8 cellular contexts compared by ENCODE assay signal in the genomic region with DNA sequence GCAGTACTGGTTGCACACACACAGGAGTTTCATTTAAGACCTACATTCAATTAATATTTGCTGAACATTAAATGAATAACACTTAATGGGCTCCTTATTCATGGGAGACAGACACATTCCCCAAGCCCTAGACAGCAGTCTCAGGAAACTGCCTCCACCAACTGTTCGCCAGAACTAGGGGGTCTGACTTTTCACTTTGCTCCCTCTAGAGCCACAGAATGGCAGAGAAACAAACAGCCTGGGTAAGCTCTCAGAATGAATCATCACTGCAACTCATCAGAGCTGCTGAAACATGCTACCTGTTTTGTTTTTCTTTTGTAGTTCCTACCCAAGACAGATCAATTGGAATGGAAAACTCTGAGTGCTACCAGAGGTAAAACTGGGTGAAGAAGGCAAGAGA. TPM values are rescaled to one million over a fixed set of nuclear protein-coding genes. Genes with fewer than 3 reads are reported as not detected.
DNase-seq lines count a peak whose midpoint lies in the region; ATAC-seq, FAIRE-seq and TF ChIP-seq lines count a peak whose summit lies in the region.

No MANE protein-coding gene starts in this region.

- POLR2A ChIA-PET in activated CD4-positive, alpha-beta T cell treated with anti-CD3 and anti-CD28 coated beads for 36 hours (lab: Charles Lee), result interaction anchor here (1.2 kb wide), 1 partner anchor 8 kb away, joined by 4 read pairs; no protein-coding TSS in a partner anchor
- POLR2A ChIA-PET in endothelial cell of umbilical vein (lab: Charles Lee), result interaction anchor here (3.8 kb wide), 1 partner anchor 30 kb away, joined by 16 read pairs; no protein-coding TSS in a partner anchor
- POLR2A ChIA-PET in Caco-2 (lab: Charles Lee), result interaction anchor here (1.1 kb wide), 1 partner anchor 32 kb away, joined by 4 read pairs; no protein-coding TSS in a partner anchor

- H2BK5ac ChIP-seq in mesendoderm (ENCODE audit: low read length), result no peak overlapping the region

- peaks cover 34% of the 10 kb centered on the region for H3K36me3 Mint-ChIP-seq in activated CD4-positive, alpha-beta T cell treated with anti-CD3 and anti-CD28 coated beads for 36 hours (ENCODE audit: low read depth)
- peaks cover 8% of the 10 kb centered on the region for H3K36me3 Mint-ChIP-seq in Caco-2 (ENCODE audit: insufficient read depth, unreplicated experiment)

- no peak overlapping the region for H4K8ac ChIP-seq in mesendoderm (ENCODE audit: low read depth, low read length)

- no peak for TF ChIP-seq POLR2A in endothelial cell of umbilical vein (IDR thresholded peaks at IDR 0.05; ENCODE audit: low read depth, low read length)
- no peak for TF ChIP-seq POLR2A in stomach (IDR thresholded peaks at IDR 0.05)

- H3K79me1 ChIP-seq in mesendoderm (ENCODE audit: low read length), result no peaks in the 10 kb centered on the region

- TF ChIP-seq CTCF in endothelial cell of umbilical vein (IDR thresholded peaks at IDR 0.05; ENCODE audit: extremely low read depth in 1 of 2, insufficient read depth in 1 of 2, low read depth in 1 of 2, low read length in 2 of 2), result peak; percentile 16 to 23
- TF ChIP-seq CTCF in stomach (IDR thresholded peaks at IDR 0.05), result no peak
- no peak for TF ChIP-seq CTCF in Caco-2 (IDR thresholded peaks at IDR 0.05; ENCODE audit: insufficient read depth in 1 of 2, low read depth in 1 of 2, low read length in 1 of 2, severe bottlenecking in 1 of 2, unreplicated experiment in 1 of 2)

- no peak overlapping the region for H3K4ac ChIP-seq in mesendoderm (ENCODE audit: low read depth, low read length)

- H3K9me3 ChIP-seq in endothelial cell of umbilical vein (replicated peaks; ENCODE audit: control insufficient read depth, insufficient read depth, low read length) (no peaks in the 10 kb centered on the region), stomach (no peaks in the 10 kb centered on the region), Caco-2 (no peaks in the 10 kb centered on the region)

- FAIRE-seq in endothelial cell of umbilical vein (lab: Jason Lieb, UNC), result peak; percentile 94

- peak overlapping the region; percentile 89 for H3K9ac ChIP-seq in endothelial cell of umbilical vein (replicated peaks; ENCODE audit: extremely low read depth, insufficient read depth, low read length)
- H3K9ac ChIP-seq in mesendoderm (ENCODE audit: low read length), result no peak overlapping the region

- H3K27ac ChIP-seq in endothelial cell of umbilical vein (ENCODE audit: insufficient read depth, low read depth, low read length), result peak overlapping the region; percentile 98
- H3K27ac ChIP-seq in stomach, result peak overlapping the region in 4 of 5 donors; percentile 47 to 83 (median 76)
- no peak overlapping the region for H3K27ac ChIP-seq in mesendoderm (ENCODE audit: low read depth, low read length)

- H3K36me3 ChIP-seq in endothelial cell of umbilical vein (ENCODE audit: control insufficient read depth in 2 of 2, extremely low read depth in 1 of 2, insufficient read depth in 2 of 2, low read length in 2 of 2) (peaks cover 0 to 2% of the 10 kb centered on the region in 2 experiments), stomach (peaks cover 0 to 38% (median 35%) of the 10 kb centered on the region in 4 donors), Caco-2 (ENCODE audit: control insufficient read depth, insufficient read depth, low read length) (0 out of 2 replicates have a peak, but pooled peaks cover 1% of the 10 kb centered on the region), mesendoderm (ENCODE audit: control insufficient read depth, insufficient read depth, low read length) (no peaks in the 10 kb centered on the region)

- H3K4me1 Mint-ChIP-seq in activated CD4-positive, alpha-beta T cell treated with anti-CD3 and anti-CD28 coated beads for 36 hours, result peaks cover 40% of the 10 kb centered on the region
- no peaks in the 10 kb centered on the region for H3K4me1 Mint-ChIP-seq in Caco-2 (ENCODE audit: low read depth, unreplicated experiment)

- 45 to 90% (median 67%) methylated on average over 1 of the region's 1 CpG for WGBS in stomach, 5 donors
- no CpG with 5 or more reads among the region's 1 CpG for WGBS in mesendoderm (ENCODE audit: extremely low coverage, insufficient coverage, low lambda C conversion rate)

- no peak overlapping the region for H2AK5ac ChIP-seq in mesendoderm (ENCODE audit: low read length)

- intact Hi-C loops in activated CD4-positive, alpha-beta T cell treated with anti-CD3 and anti-CD28 coated beads for 36 hours (cut with DNase I, micrococcal nuclease), result loop anchor here (1.0 to 2.0 kb wide), 2 partner anchors 8 to 31 kb away; no protein-coding TSS in a partner anchor
- intact Hi-C loops in endothelial cell of umbilical vein (cut with micrococcal nuclease), result no loop called here
- intact Hi-C loops in stomach (cut with DNase I; ENCODE audit: low total_unique reads), result no loop called here
- intact Hi-C loops in Caco-2 (cut with micrococcal nuclease; ENCODE audit: unreplicated experiment), result no loop called here

- no peak overlapping the region for H2AFZ ChIP-seq in endothelial cell of umbilical vein (ENCODE audit: low read depth, low read length)

- H3K9me3 Mint-ChIP-seq in activated CD4-positive, alpha-beta T cell treated with anti-CD3 and anti-CD28 coated beads for 36 hours (ENCODE audit: low read depth), result no peaks in the 10 kb centered on the region
- no peaks in the 10 kb centered on the region for H3K9me3 Mint-ChIP-seq in Caco-2 (ENCODE audit: unreplicated experiment)

- CTCF ChIA-PET in activated CD4-positive, alpha-beta T cell treated with anti-CD3 and anti-CD28 coated beads for 36 hours (lab: Charles Lee), result interaction anchor here (0.9 to 13.9 kb wide), 13 partner anchors 8 to 377 kb away, joined by 3 to 219 read pairs (median 6); a partner anchor contains a TSS
- CTCF ChIA-PET in endothelial cell of umbilical vein (lab: Charles Lee) (interaction anchor here (1.3 to 5.3 kb wide), 12 partner anchors 9 to 377 kb away, joined by 3 to 57 read pairs (median 8); a partner anchor contains a TSS), Caco-2 (lab: Charles Lee) (interaction anchor here (1.5 to 2.2 kb wide), 3 partner anchors 9 to 59 kb away, joined by 3 to 14 read pairs (median 7); no protein-coding TSS in a partner anchor)

- dilution Hi-C loops in endothelial cell of umbilical vein (cut with MboI; ENCODE audit: extremely low pct_ligation_motif_present, low sequenced_read_pairs), result no loop called here

- peak overlapping the region; percentile 83 for H3K27ac Mint-ChIP-seq in activated CD4-positive, alpha-beta T cell treated with anti-CD3 and anti-CD28 coated beads for 36 hours
- H3K27ac Mint-ChIP-seq in Caco-2 (ENCODE audit: unreplicated experiment), result no peak overlapping the region

- H3K79me2 ChIP-seq in endothelial cell of umbilical vein (ENCODE audit: control insufficient read depth, insufficient read depth, low read length) (no peaks in the 10 kb centered on the region), mesendoderm (ENCODE audit: control insufficient read depth, insufficient read depth, low read length) (no peaks in the 10 kb centered on the region)

- no peak for TF ChIP-seq EP300 in stomach (IDR thresholded peaks at IDR 0.05)

- no peak overlapping the region for H3K18ac ChIP-seq in mesendoderm (ENCODE audit: low read length)

- no peaks in the 10 kb centered on the region for H3K9me1 ChIP-seq in endothelial cell of umbilical vein (replicated peaks; ENCODE audit: control insufficient read depth, extremely low read depth, insufficient read depth, low read length)

- no peak overlapping the region for H2BK15ac ChIP-seq in mesendoderm (replicated peaks; ENCODE audit: low read depth)

- no TSS peak for BruUV-seq in endothelial cell of umbilical vein (replicated peaks; lab: Mats Ljungman, UMichigan)
- BruUV-seq in Caco-2 (replicated peaks; lab: Mats Ljungman, UMichigan), result no TSS peak

- peak overlapping the region in 1 of 3 experiments; percentile 12 for H3K4me3 ChIP-seq in endothelial cell of umbilical vein (replicated peaks in 1 of 3; ENCODE audit: insufficient read depth in 1 of 3, low read depth in 1 of 3, low read length in 3 of 3)
- H3K4me3 ChIP-seq in stomach, result no peak overlapping the region
- H3K4me3 ChIP-seq in Caco-2 (ENCODE audit: low read depth, low read length), result no peak overlapping the region
- no peak overlapping the region for H3K4me3 ChIP-seq in mesendoderm (ENCODE audit: low read length)

- no peaks in the 10 kb centered on the region for H3K27me3 Mint-ChIP-seq in activated CD4-positive, alpha-beta T cell treated with anti-CD3 and anti-CD28 coated beads for 36 hours
- no peaks in the 10 kb centered on the region for H3K27me3 Mint-ChIP-seq in Caco-2 (ENCODE audit: insufficient read depth, unreplicated experiment)

- no peaks in the 10 kb centered on the region for H3K27me3 ChIP-seq in endothelial cell of umbilical vein (ENCODE audit: control insufficient read depth in 2 of 2, insufficient read depth in 2 of 2, low read length in 2 of 2)
- H3K27me3 ChIP-seq in stomach, result no peaks in the 10 kb centered on the region
- no peaks in the 10 kb centered on the region for H3K27me3 ChIP-seq in Caco-2 (replicated peaks; ENCODE audit: control insufficient read depth, insufficient read depth, low read length)
- no peaks in the 10 kb centered on the region for H3K27me3 ChIP-seq in mesendoderm (ENCODE audit: insufficient read depth, low read length, poor library complexity)

- DNase-seq in activated CD4-positive, alpha-beta T cell treated with anti-CD3 and anti-CD28 coated beads for 36 hours, result peak; percentile 40
- no peak for DNase-seq in activated CD4-positive, alpha-beta T cell treated with anti-CD3 and anti-CD28 coated beads, Interleukin-2, amount 50 U/mL, for 4 hours
- peak; percentile 77 for DNase-seq in HT1080 (ENCODE audit: low read depth)
- DNase-seq in endothelial cell of umbilical vein (ENCODE audit: low read depth, low spot score), result peak; percentile 94
- DNase-seq in stomach, result no peak
- DNase-seq in Caco-2, result no peak
- DNase-seq in SKM-1 treated with dmso at 0.1 percent for 144 hours (lab: John Stamatoyannopoulos, UW; ENCODE audit: unreplicated experiment), result no peak
- no peak for DNase-seq in mesendoderm

- no peaks in the 10 kb centered on the region for H4K20me1 ChIP-seq in endothelial cell of umbilical vein (replicated peaks; ENCODE audit: control insufficient read depth, extremely low read depth, insufficient read depth, low read length)

- H3K4me1 ChIP-seq in endothelial cell of umbilical vein (ENCODE audit: control insufficient read depth, extremely low read depth, insufficient read depth, low read length) (peaks cover 41% of the 10 kb centered on the region), stomach (peaks cover 18 to 37% (median 27%) of the 10 kb centered on the region in 4 donors), Caco-2 (no peaks in the 10 kb centered on the region), mesendoderm (ENCODE audit: control insufficient read depth, low read depth, low read length) (no peaks in the 10 kb centered on the region)

- peak; percentile 93 for ATAC-seq in activated CD4-positive, alpha-beta T cell treated with anti-CD3 and anti-CD28 coated beads for 36 hours

- H3K4me2 ChIP-seq in endothelial cell of umbilical vein (ENCODE audit: insufficient read depth, low read length) (peak overlapping the region; percentile 71), mesendoderm (ENCODE audit: low read length) (no peak overlapping the region)

- H2BK120ac ChIP-seq in mesendoderm (ENCODE audit: low read depth, low read length), result no peak overlapping the region

- H4K5ac ChIP-seq in mesendoderm (ENCODE audit: low read length), result no peak overlapping the region

- no peak overlapping the region for H3K23ac ChIP-seq in mesendoderm (ENCODE audit: low read length)

- H3K4me3 Mint-ChIP-seq in activated CD4-positive, alpha-beta T cell treated with anti-CD3 and anti-CD28 coated beads for 36 hours, result no peak overlapping the region
- H3K4me3 Mint-ChIP-seq in Caco-2 (ENCODE audit: unreplicated experiment), result no peak overlapping the region

- H3K56ac ChIP-seq in mesendoderm (ENCODE audit: low read length), result no peak overlapping the region

RNA-seq across cellular contexts. Expression of a gene that starts 31.7 kb away (rescaled TPM):
- total RNA-seq in activated CD4-positive, alpha-beta T cell treated with anti-CD3 and anti-CD28 coated beads for 36 hours, result 10 to 100 TPM; 54.0 to 57.4 TPM
- total RNA-seq in HT1080 (2014; rRNA removed; shearing (Covaris generic)), result 9.0 and 13.9 TPM in 2 replicates
- 17.6 and 25.2 TPM in 2 replicates for polyA plus RNA-seq in HT1080 (2015; cell fraction: cytosol; rRNA removed)
- 29.1 and 33.4 TPM in 2 replicates for polyA plus RNA-seq in HT1080 (2015; cell fraction: nucleus; rRNA removed)
- total RNA-seq in endothelial cell of umbilical vein (78.7 and 107 TPM in 2 replicates), stomach (10 to 100 TPM in 4 of 5 donors, 1 to 10 TPM in 1; 8.0 to 38.7 (median 18.1) TPM), Caco-2 (2022) (14.4 and 16.9 TPM in 2 replicates)
- polyA plus RNA-seq in endothelial cell of umbilical vein (6.7 and 8.7 TPM in 2 replicates), stomach (1 to 10 TPM; 3.5 to 4.1 (median 4.0) TPM)
- polyA plus RNA-seq in endothelial cell of umbilical vein (2011; cell fraction: cytosol; rRNA removed), result 8.8 and 9.2 TPM in 2 replicates
- 23.7 and 30.0 TPM in 2 replicates for polyA plus RNA-seq in endothelial cell of umbilical vein (2011; cell fraction: nucleus; rRNA removed)
- 13.4 and 21.5 TPM in 2 replicates for polyA plus RNA-seq in endothelial cell of umbilical vein (2012)
- 45.6 and 48.3 TPM in 2 replicates for polyA minus RNA-seq in endothelial cell of umbilical vein
- 21.8 TPM for polyA minus RNA-seq in endothelial cell of umbilical vein (2011; cell fraction: cytosol; rRNA and poly(A)+ RNA removed)
- polyA minus RNA-seq in endothelial cell of umbilical vein (2011; cell fraction: nucleus; rRNA and poly(A)+ RNA removed), result 35.3 and 46.1 TPM in 2 replicates
- polyA plus RNA-seq in mesendoderm (2013, experiment 1 of 2), result 9.3 TPM
- 9.0 TPM for polyA plus RNA-seq in mesendoderm (2013, experiment 2 of 2)

Comparison
In these comparisons a context has a peak if more than half of its experiments do, and no peak if none do; other contexts are left out.
1. DNase-seq: peak in activated CD4-positive, alpha-beta T cell treated with anti-CD3 and anti-CD28 coated beads for 36 hours (single experiment), HT1080 (single experiment) and endothelial cell of umbilical vein (single experiment); none in activated CD4-positive, alpha-beta T cell treated with anti-CD3 and anti-CD28 coated beads, Interleukin-2, amount 50 U/mL, for 4 hours (0 of 2), stomach (single experiment), Caco-2 (0 of 2), SKM-1 treated with dmso at 0.1 percent for 144 hours (single experiment) and mesendoderm (single experiment).
2. CTCF ChIP-seq: peak in endothelial cell of umbilical vein (2 of 2); none in stomach (0 of 7) and Caco-2 (0 of 2).
3. intact Hi-C loops: an anchor here in activated CD4-positive, alpha-beta T cell treated with anti-CD3 and anti-CD28 coated beads for 36 hours (1.0 to 2.0 kb wide); none called in endothelial cell of umbilical vein, stomach and Caco-2.